In the genomic region with DNA sequence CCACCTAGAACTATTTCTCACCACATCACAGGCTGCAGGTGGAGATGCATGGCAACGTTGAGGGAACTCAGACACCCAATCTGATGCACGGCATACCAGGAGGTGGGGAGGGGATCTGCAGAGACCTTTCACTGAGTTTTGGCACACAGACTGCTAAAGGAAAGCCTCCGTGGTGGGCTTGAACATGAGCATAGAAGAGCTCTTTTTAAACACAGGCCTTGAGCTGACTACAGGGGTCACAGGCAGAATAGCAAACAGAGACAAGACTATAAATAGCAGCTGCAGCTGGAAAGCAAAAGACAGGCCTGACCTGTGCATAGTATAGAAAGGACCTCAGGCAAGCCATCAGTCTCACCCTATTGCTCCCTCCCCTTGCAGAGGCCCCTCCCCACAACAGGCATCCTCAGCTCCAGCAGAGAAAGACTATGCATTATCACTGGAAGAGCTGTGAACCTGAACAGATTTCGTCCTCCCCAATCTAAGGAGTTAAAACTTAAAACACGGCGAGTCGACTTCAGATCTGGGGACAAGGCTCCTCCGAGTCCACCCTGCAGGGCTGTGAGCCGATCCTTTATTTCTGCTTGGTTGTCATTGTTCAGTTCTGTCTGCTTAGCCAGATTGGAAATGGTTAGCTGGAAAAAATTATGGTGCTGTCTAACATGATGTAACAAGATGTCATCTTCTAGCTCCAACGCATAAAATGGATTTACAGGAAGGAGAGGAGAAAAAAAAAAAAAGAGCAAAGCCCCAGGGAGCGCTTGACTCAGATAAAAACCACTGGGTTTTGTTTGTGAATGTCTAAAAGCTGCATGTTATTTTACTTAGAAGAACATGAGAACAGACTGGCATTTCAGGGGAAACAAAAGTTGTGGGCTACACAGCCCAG, we compare ENCODE assay signal across 7 cellular contexts. TPM values are rescaled to one million over a fixed set of nuclear protein-coding genes. Genes with fewer than 3 reads are reported as not detected.
DNase-seq lines count a peak whose midpoint lies in the region; TF ChIP-seq lines count a peak whose summit lies in the region.

No MANE protein-coding gene starts in this region.

- H3K79me2 ChIP-seq in smooth muscle cell (ENCODE audit: low read depth), result no peaks in the 10 kb centered on the region

- peak; percentile 22 for DNase-seq in GM20000 (ENCODE audit: low spot score)
- peak; percentile 65 for DNase-seq in NCI-H1417 treated with DMSO at 0.1 percent for 48 hours (lab: John Stamatoyannopoulos, UW)
- DNase-seq in activated T-cell treated with anti-CD3 and anti-CD28 coated beads for 4 hours, result peak; percentile 20
- DNase-seq in foreskin melanocyte, result peak; percentile 42
- no peak for DNase-seq in smooth muscle cell (lab: John Stamatoyannopoulos, UW; ENCODE audit: unreplicated experiment)
- DNase-seq in midbrain (lab: John Stamatoyannopoulos, UW), result no peak
- DNase-seq in NCI-H1048 (lab: John Stamatoyannopoulos, UW), result no peak

- peak overlapping the region; percentile 36 for H3K9ac ChIP-seq in smooth muscle cell (ENCODE audit: low read depth)

- peak overlapping the region; percentile 20 for H3K4me3 ChIP-seq in smooth muscle cell

- no peaks in the 10 kb centered on the region for H4K20me1 ChIP-seq in smooth muscle cell (ENCODE audit: low read depth)

- peak overlapping the region; percentile 83 for H2AFZ ChIP-seq in smooth muscle cell (ENCODE audit: low read depth)

- WGBS in smooth muscle cell (ENCODE audit: low lambda C conversion rate), result 7% methylated on average over 11 of the region's 11 CpGs

- H3K36me3 ChIP-seq in smooth muscle cell (ENCODE audit: low read depth), result no peaks in the 10 kb centered on the region

- TF ChIP-seq CTCF in GM20000 (IDR thresholded peaks at IDR 0.05; ENCODE audit: extremely low read depth, missing control alignments), result no peak
- no peak for TF ChIP-seq CTCF in smooth muscle cell (IDR thresholded peaks at IDR 0.05; ENCODE audit: borderline replicate concordance, insufficient read depth, poor library complexity, severe bottlenecking)

- no peaks in the 10 kb centered on the region for H3K9me3 ChIP-seq in smooth muscle cell (replicated peaks; ENCODE audit: low read depth)

- peaks cover 29% of the 10 kb centered on the region for H3F3A ChIP-seq in smooth muscle cell (ENCODE audit: low read depth)

- peak overlapping the region; percentile 78 for H3K4me2 ChIP-seq in smooth muscle cell

- no peaks in the 10 kb centered on the region for H3K27me3 ChIP-seq in smooth muscle cell (ENCODE audit: low read depth)

- H3K27ac ChIP-seq in smooth muscle cell (ENCODE audit: low read depth), result peak overlapping the region; percentile 84

- H3K4me1 ChIP-seq in smooth muscle cell (ENCODE audit: low read depth), result peaks cover 33% of the 10 kb centered on the region

RNA-seq across cellular contexts. Expression of a gene that starts 25.3 kb away (rescaled TPM):
- total RNA-seq in smooth muscle cell, result 11.7 and 15.9 TPM in 2 replicates
- polyA plus RNA-seq in smooth muscle cell, result 2.6 and 4.8 TPM in 2 replicates

Comparison
In these comparisons a context has a peak if more than half of its experiments do, and no peak if none do; other contexts are left out.
1. DNase-seq: peak in GM20000 (single experiment), NCI-H1417 treated with DMSO at 0.1 percent for 48 hours (single experiment), activated T-cell treated with anti-CD3 and anti-CD28 coated beads for 4 hours (single experiment) and foreskin melanocyte (single experiment); none in smooth muscle cell (single experiment), midbrain (single experiment) and NCI-H1048 (single experiment).